ENCODE assay signal across 22 cellular contexts in the genomic region with DNA sequence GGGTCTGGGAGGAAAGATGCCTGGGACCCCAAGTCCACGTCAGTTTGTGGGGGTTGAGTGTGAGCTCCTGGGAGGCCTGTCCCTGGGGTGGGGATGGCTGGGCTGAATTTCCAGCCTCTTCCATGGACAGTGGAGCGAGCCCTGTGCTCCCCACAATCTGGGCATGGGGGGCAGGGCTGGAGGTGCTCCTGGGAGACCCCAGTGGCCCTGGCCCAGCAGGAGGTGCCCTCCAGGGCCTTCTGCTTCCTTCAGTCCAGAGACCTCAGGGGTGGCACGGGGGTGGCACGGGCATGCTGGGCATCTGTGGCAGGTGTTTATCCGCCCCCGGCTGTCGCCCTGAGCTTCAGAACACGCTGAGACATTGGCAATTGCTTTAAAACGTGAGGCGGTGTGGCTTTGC.
"Had no signal": no experiment of that assay in that cellular context is flagged by ENCODE, and none has a peak within 500 bp of the region (broad histone marks: within the 10 kb centered on the region; RNA-seq: fewer than 3 reads in every experiment).

No MANE protein-coding gene starts in this region.

- H3K4me1 Mint-ChIP-seq: activated naive CD8-positive, alpha-beta T cell treated with anti-CD3 and anti-CD28 coated beads for 36 hours; naive thymus-derived CD4-positive, alpha-beta T cell had no signal

- H3K4me3 ChIP-seq: coronary artery, esophagus squamous epithelium, gastrocnemius medialis, heart left ventricle, prostate gland, right lobe of liver, smooth muscle cell, thoracic aorta, upper lobe of left lung had no signal

- DNase-seq: activated naive CD4-positive, alpha-beta T cell treated with Interleukin-2 at 50 U/mL for 16 hours; activated naive CD8-positive, alpha-beta T cell treated with anti-CD3 and anti-CD28 coated beads for 36 hours; activated T-cell treated with anti-CD3 and anti-CD28 coated beads, Interleukin-2, amount 50 U/mL, for 48 hours; esophagus squamous epithelium; gastrocnemius medialis; islet precursor cell; naive thymus-derived CD4-positive, alpha-beta T cell; stimulated activated CD4-positive, alpha-beta T cell treated with anti-CD3 and anti-CD28 coated beads, Interleukin-2, amount 100 ng/mL, for 48 hours; stimulated activated CD8-positive, alpha-beta memory T cell treated with anti-CD3 and anti-CD28 coated beads, Interleukin-4, amount 100 ng/mL, for 48 hours; stimulated activated naive CD4-positive, alpha-beta T cell; WERI-Rb-1 had no signal

- H3K27me3 Mint-ChIP-seq: activated naive CD8-positive, alpha-beta T cell treated with anti-CD3 and anti-CD28 coated beads for 36 hours; naive thymus-derived CD4-positive, alpha-beta T cell had no signal

- H3K27me3 ChIP-seq: gastrocnemius medialis, heart left ventricle, right lobe of liver, upper lobe of left lung had no signal

- H3K4me3 Mint-ChIP-seq: activated naive CD8-positive, alpha-beta T cell treated with anti-CD3 and anti-CD28 coated beads for 36 hours; naive thymus-derived CD4-positive, alpha-beta T cell; neural crest cell; T-helper 2 cell treated with Interferon-gamma antibody and Interleukin-4, amounts not matched to agents 5 μg/mL and 100 μg/mL, for 36 hours had no signal

- H3K36me3 Mint-ChIP-seq: activated naive CD8-positive, alpha-beta T cell treated with anti-CD3 and anti-CD28 coated beads for 36 hours; naive thymus-derived CD4-positive, alpha-beta T cell had no signal

- H3K36me3 ChIP-seq: esophagus squamous epithelium, gastrocnemius medialis, heart left ventricle, prostate gland, right lobe of liver, thoracic aorta, upper lobe of left lung, WERI-Rb-1 had no signal

- H3K27ac Mint-ChIP-seq: activated naive CD8-positive, alpha-beta T cell treated with anti-CD3 and anti-CD28 coated beads for 36 hours; T-helper 2 cell treated with Interferon-gamma antibody and Interleukin-4, amounts not matched to agents 5 μg/mL and 100 μg/mL, for 36 hours had no signal

- H3K27ac ChIP-seq: coronary artery, esophagus squamous epithelium, gastrocnemius medialis, heart left ventricle, prostate gland, right lobe of liver, thoracic aorta, upper lobe of left lung, WERI-Rb-1 had no signal

- H3K9me3 ChIP-seq: esophagus squamous epithelium, gastrocnemius medialis, heart left ventricle, prostate gland, right lobe of liver, thoracic aorta, upper lobe of left lung had no signal

- ATAC-seq: gastrocnemius medialis; heart left ventricle; left colon; naive thymus-derived CD4-positive, alpha-beta T cell; right lobe of liver; SK-N-SH treated with all-trans-retinoic acid at 6 μM for 48 hours had no signal

- H3K9me3 Mint-ChIP-seq: activated naive CD8-positive, alpha-beta T cell treated with anti-CD3 and anti-CD28 coated beads for 36 hours; naive thymus-derived CD4-positive, alpha-beta T cell; neural crest cell; T-helper 2 cell treated with Interferon-gamma antibody and Interleukin-4, amounts not matched to agents 5 μg/mL and 100 μg/mL, for 36 hours had no signal

- H3K4me1 ChIP-seq: gastrocnemius medialis, right lobe of liver, upper lobe of left lung had no signal
